19 cellular contexts compared by ENCODE assay signal in the genomic region with DNA sequence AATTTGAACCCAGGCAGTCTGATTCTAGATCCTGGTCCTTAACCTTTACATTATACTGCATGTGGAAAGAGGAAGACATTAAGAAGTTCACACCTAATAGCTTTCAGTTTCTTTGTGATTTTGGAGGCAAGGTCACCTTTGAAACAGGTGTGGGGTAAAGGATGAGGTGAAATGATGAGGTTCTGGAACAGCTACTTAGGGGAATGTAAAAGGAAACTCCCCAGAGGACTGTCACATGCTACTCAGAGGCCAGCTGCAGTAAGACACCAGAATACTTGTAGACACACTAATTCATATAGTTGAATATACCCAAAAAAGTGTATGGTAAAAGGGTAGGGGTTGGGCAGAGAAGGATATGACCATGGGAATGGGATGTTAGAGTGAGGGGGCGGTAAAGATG. TPM values are rescaled to one million over a fixed set of nuclear protein-coding genes. Genes with fewer than 3 reads are reported as not detected.
DNase-seq lines count a peak whose midpoint lies in the region; ATAC-seq and TF ChIP-seq lines count a peak whose summit lies in the region.
"Had no signal": no experiment of that assay in that cellular context is flagged by ENCODE, and none has a peak within 500 bp of the region (broad histone marks: within the 10 kb centered on the region; RNA-seq: fewer than 3 reads in every experiment).

No MANE protein-coding gene starts in this region.

- peaks cover 9% of the 10 kb centered on the region for H3K4me1 Mint-ChIP-seq in WTC11

- H4K20me1 ChIP-seq in KMS-11 (ENCODE audit: insufficient read depth) = no peaks in the 10 kb centered on the region

- TF ChIP-seq CTCF in KMS-11 (conservative IDR thresholded peaks at IDR 0.05; ENCODE audit: low read depth, low read length) (no peak), WTC11 (IDR thresholded peaks at IDR 0.05) (no peak)

- H3K27ac ChIP-seq in KMS-11 = no peak overlapping the region
- H3K27ac ChIP-seq: sigmoid colon had no signal

- DNase-seq in iPS-NIHi11 (ENCODE audit: low spot score) = no peak
- DNase-seq in NCI-H2107 treated with DMSO at 0.1 percent for 48 hours (lab: John Stamatoyannopoulos, UW; ENCODE audit: unreplicated experiment) = no peak
- DNase-seq in NCI-H187 treated with DMSO at 0.1 percent for 48 hours (lab: John Stamatoyannopoulos, UW) = no peak
- DNase-seq in WTC11 (ENCODE audit: low spot score) = no peak
- DNase-seq: activated CD4-positive, alpha-beta T cell treated with anti-CD3 and anti-CD28 coated beads for 36 hours; activated CD8-positive, alpha-beta memory T cell treated with anti-CD3 and anti-CD28 coated beads, Interleukin-2, amount 50 U/mL, for 48 hours; aorta; BE2C; DMS 273 treated with DMSO at 0.1 percent for 48 hours; foreskin fibroblast; NCI-H2081 treated with DMSO at 0.1 percent for 48 hours; NCI-H69; nucleus accumbens; PC-3; sigmoid colon; stimulated activated CD4-positive, alpha-beta T cell treated with anti-CD3 and anti-CD28 coated beads, Interleukin-2, amount 100 ng/mL, for 24 hours had no signal

- H3K27me3 ChIP-seq in KMS-11 (ENCODE audit: insufficient read depth, low read depth) = no peaks in the 10 kb centered on the region
- H3K27me3 ChIP-seq: BE2C, sigmoid colon had no signal

- CTCF ChIA-PET in WTC11 (lab: Charles Lee) = interaction anchor here (0.9 kb wide), 1 partner anchor 21 kb away, joined by 3 read pairs; no protein-coding TSS in a partner anchor

- no peak overlapping the region for H3K27ac Mint-ChIP-seq in WTC11
- H3K27ac Mint-ChIP-seq: activated CD4-positive, alpha-beta T cell treated with anti-CD3 and anti-CD28 coated beads for 36 hours had no signal

- ATAC-seq in GM18867 (IDR thresholded peaks at IDR 0.05; ENCODE audit: unreplicated experiment) = peak; percentile 43
- ATAC-seq in HG02610 (IDR thresholded peaks at IDR 0.05; ENCODE audit: unreplicated experiment) = peak; percentile 61
- ATAC-seq in WTC11 = no peak
- ATAC-seq: activated CD4-positive, alpha-beta T cell treated with anti-CD3 and anti-CD28 coated beads for 36 hours; PC-3 had no signal

- H3K4me3 Mint-ChIP-seq in WTC11 = no peak overlapping the region
- H3K4me3 Mint-ChIP-seq: activated CD4-positive, alpha-beta T cell treated with anti-CD3 and anti-CD28 coated beads for 36 hours had no signal

- peaks cover 19% of the 10 kb centered on the region for H3K36me3 Mint-ChIP-seq in WTC11

- no peaks in the 10 kb centered on the region for H3K79me2 ChIP-seq in KMS-11 (ENCODE audit: insufficient read depth, low read depth)

- no peak overlapping the region for H2AFZ ChIP-seq in KMS-11 (ENCODE audit: low read depth)

- H3K4me3 ChIP-seq in KMS-11 (IDR thresholded peaks at IDR 0.05; ENCODE audit: insufficient read depth, low read depth, low read length) = no peak overlapping the region
- H3K4me3 ChIP-seq: sigmoid colon had no signal

- H3K4me1 ChIP-seq in KMS-11 (ENCODE audit: low read depth, poor library complexity, severe bottlenecking) = peaks cover 43% of the 10 kb centered on the region
- H3K4me1 ChIP-seq: BE2C had no signal

- POLR2A ChIA-PET in WTC11 (lab: Charles Lee) = no interaction called here

- no peaks in the 10 kb centered on the region for H3K27me3 Mint-ChIP-seq in WTC11 (ENCODE audit: low read depth)
- H3K27me3 Mint-ChIP-seq: activated CD4-positive, alpha-beta T cell treated with anti-CD3 and anti-CD28 coated beads for 36 hours had no signal

- peaks cover 10% of the 10 kb centered on the region for H3K9me3 Mint-ChIP-seq in WTC11

- no peak overlapping the region for H3K9ac ChIP-seq in KMS-11

- no peaks in the 10 kb centered on the region for H3K36me3 ChIP-seq in KMS-11 (ENCODE audit: insufficient read depth)
- H3K36me3 ChIP-seq: BE2C had no signal

- H3K4me2 ChIP-seq in KMS-11 = peak overlapping the region; percentile 2; the same call in 1 of the 2 replicates

TF ChIP-seq in WTC11, 78 proteins besides CTCF, POLR2A, EP300 and RAD21:
- TF ChIP-seq EMX1 (CRISPR knock-in tag; IDR thresholded peaks at IDR 0.05) (no peak), SOX15 (CRISPR knock-in tag; IDR thresholded peaks at IDR 0.05) (no peak), ATF1 (CRISPR knock-in tag; IDR thresholded peaks at IDR 0.05) (no peak), SP1 (CRISPR knock-in tag; conservative IDR thresholded peaks at IDR 0.05) (no peak), ELF4 (CRISPR knock-in tag; IDR thresholded peaks at IDR 0.05; ENCODE audit: low read depth) (no peak), TEAD1 (CRISPR knock-in tag; IDR thresholded peaks at IDR 0.05) (no peak)
- TF ChIP-seq, protein P1, sequence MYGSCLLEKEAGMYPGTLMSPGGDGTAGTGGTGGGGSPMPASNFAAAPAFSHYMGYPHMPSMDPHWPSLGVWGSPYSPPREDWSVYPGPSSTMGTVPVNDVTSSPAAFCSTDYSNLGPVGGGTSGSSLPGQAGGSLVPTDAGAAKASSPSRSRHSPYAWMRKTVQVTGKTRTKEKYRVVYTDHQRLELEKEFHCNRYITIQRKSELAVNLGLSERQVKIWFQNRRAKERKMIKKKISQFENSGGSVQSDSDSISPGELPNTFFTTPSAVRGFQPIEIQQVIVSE (CRISPR knock-in tag; IDR thresholded peaks at IDR 0.05; ENCODE audit: borderline replicate concordance) = no peak
- TF ChIP-seq, protein P2, sequence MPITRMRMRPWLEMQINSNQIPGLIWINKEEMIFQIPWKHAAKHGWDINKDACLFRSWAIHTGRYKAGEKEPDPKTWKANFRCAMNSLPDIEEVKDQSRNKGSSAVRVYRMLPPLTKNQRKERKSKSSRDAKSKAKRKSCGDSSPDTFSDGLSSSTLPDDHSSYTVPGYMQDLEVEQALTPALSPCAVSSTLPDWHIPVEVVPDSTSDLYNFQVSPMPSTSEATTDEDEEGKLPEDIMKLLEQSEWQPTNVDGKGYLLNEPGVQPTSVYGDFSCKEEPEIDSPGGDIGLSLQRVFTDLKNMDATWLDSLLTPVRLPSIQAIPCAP (CRISPR knock-in tag; IDR thresholded peaks at IDR 0.05) = no peak

RNA-seq across cellular contexts. Expression of gene APIP, which starts 5.4 kb away (rescaled TPM):
- 24.3 to 26.9 TPM (median 25.9 TPM) in 3 replicates for total RNA-seq in WTC11 (2021)

RNA-seq across cellular contexts. Expression of gene PDHX, which starts 5.6 kb away (rescaled TPM):
- 39.1 to 43.4 TPM (median 40.9 TPM) in 3 replicates for total RNA-seq in WTC11 (2021)
